Comparison of ENCODE assay signal across 13 cellular contexts in the genomic region with DNA sequence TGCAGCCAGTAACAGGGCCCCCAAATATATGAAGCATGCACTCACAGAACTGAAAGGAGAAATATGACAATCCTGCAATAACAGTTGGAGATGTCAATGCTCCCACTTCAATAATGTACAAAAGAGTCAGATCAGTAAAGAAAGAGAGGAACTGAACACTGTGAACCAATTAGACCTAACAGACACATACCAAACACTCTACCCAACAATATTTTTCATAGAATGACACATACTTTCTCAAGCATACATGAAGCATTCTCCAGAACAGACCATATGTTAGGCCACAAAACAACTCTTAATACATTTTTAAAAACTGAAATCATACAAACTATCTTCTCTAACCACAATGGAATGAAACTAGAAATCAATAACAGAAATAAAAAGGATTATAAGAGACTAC.
DNase-seq lines count a peak whose midpoint lies in the region; ATAC-seq and TF ChIP-seq lines count a peak whose summit lies in the region.
"Had no signal": no experiment of that assay in that cellular context is flagged by ENCODE, and none has a peak within 500 bp of the region (broad histone marks: within the 10 kb centered on the region; RNA-seq: fewer than 3 reads in every experiment).

No MANE protein-coding gene starts in this region.

- ATAC-seq in GM18868 (IDR thresholded peaks at IDR 0.05; ENCODE audit: unreplicated experiment) (peak; percentile 73), HG02571 (IDR thresholded peaks at IDR 0.05; ENCODE audit: unreplicated experiment) (no peak), GM19452 (IDR thresholded peaks at IDR 0.05; ENCODE audit: unreplicated experiment) (no peak)
- ATAC-seq: heart right ventricle had no signal

- DNase-seq in AG04449 (ENCODE audit: low read depth, low spot score) (peak; percentile 41), MV-4-11 (lab: John Stamatoyannopoulos, UW) (peak; percentile 3), fibroblast of pulmonary artery (ENCODE audit: low read depth) (peak; percentile 25), iPS-NIHi11 (ENCODE audit: low spot score) (no peak), NCI-H2081 (lab: John Stamatoyannopoulos, UW) (no peak)
- DNase-seq: caudate nucleus; heart right ventricle; NCI-H524 treated with DMSO at 0.1 percent for 48 hours; stimulated activated CD4-positive, alpha-beta T cell treated with anti-CD3 and anti-CD28 coated beads, Interleukin-12 subunit alpha, Interleukin-12 subunit beta, amount 100 ng/mL, for 4 hours had no signal

- CTCF ChIA-PET in AG04449 (lab: Yijun Ruan, JAX) = no interaction called here

- TF ChIP-seq CTCF in AG04449 (IDR thresholded peaks at IDR 0.05; ENCODE audit: insufficient read depth, low read length, missing control alignments) (no peak), fibroblast of pulmonary artery (IDR thresholded peaks at IDR 0.05; ENCODE audit: low read length, missing control alignments) (no peak)

- H3K4me3 ChIP-seq in AG04449 (ENCODE audit: low read depth, low read length) = no peak overlapping the region
- H3K4me3 ChIP-seq in fibroblast of pulmonary artery (replicated peaks; ENCODE audit: low read depth, low read length) = no peak overlapping the region
- H3K4me3 ChIP-seq: BLaER1 treated with 17β-estradiol and CSF1 and Interleukin-3, amounts not matched to agents 10 nM and 100 nM; heart right ventricle had no signal

- POLR2A ChIA-PET in AG04449 (lab: Yijun Ruan, JAX) = interaction anchor here (0.6 kb wide), 1 partner anchor 35 kb away, joined by 3 read pairs; no protein-coding TSS in a partner anchor

Comparison
In these comparisons a context has a peak if more than half of its experiments do, and no peak if none do; other contexts are left out.
1. DNase-seq: peak in AG04449 (single experiment), MV-4-11 (single experiment) and fibroblast of pulmonary artery (single experiment); none in iPS-NIHi11 (single experiment) and NCI-H2081 (0 of 2).